In genomic region chr10:43458227-43458626, GRCh38 we compare ENCODE assay signal across 25 cellular contexts. TPM values are rescaled to one million over a fixed set of nuclear protein-coding genes. Genes with fewer than 3 reads are reported as not detected.
DNase-seq lines count a peak whose midpoint lies in the region; ATAC-seq, FAIRE-seq and TF ChIP-seq lines count a peak whose summit lies in the region.
"Had no signal": no experiment of that assay in that cellular context is flagged by ENCODE, and none has a peak within 500 bp of the region (broad histone marks: within the 10 kb centered on the region; RNA-seq: fewer than 3 reads in every experiment).

No MANE protein-coding gene starts in this region.

- TF ChIP-seq EP300 in H1 (IDR thresholded peaks at IDR 0.05; ENCODE audit: borderline replicate concordance in 1 of 2, low read depth in 2 of 2, low read length in 2 of 2), result no peak

- peak overlapping the region; percentile 27 to 64 for H3K27ac Mint-ChIP-seq in natural killer cell treated with Interleukin-12 subunit alpha and Interleukin-12 subunit beta and Interleukin-15 and Interleukin-18, amount 100 ng/mL, for 72 hours
- H3K27ac Mint-ChIP-seq in natural killer cell, result peak overlapping the region in 1 of 2 donors; percentile 45
- H3K27ac Mint-ChIP-seq in H9, result peak overlapping the region in 2 of 3 experiments; percentile 42 to 59; a peak in 2 of 7 replicates
- H3K27ac Mint-ChIP-seq: nephron progenitor cell, type B pancreatic cell had no signal

- no peak overlapping the region for H2AFZ ChIP-seq in H9 (ENCODE audit: low read length)
- H2AFZ ChIP-seq in H1 (ENCODE audit: low read length), result no peak overlapping the region
- H2AFZ ChIP-seq: PC-9 had no signal

- H3K4me3 ChIP-seq in H1 (ENCODE audit: extremely low read depth in 1 of 4, insufficient read depth in 2 of 4, low read depth in 3 of 4, low read length in 4 of 4) (peak overlapping the region in 1 of 4 experiments; percentile 13; a peak in 1 of 8 replicates), spleen (no peak overlapping the region)
- H3K4me3 ChIP-seq: dorsolateral prefrontal cortex, lower lobe of right lung, MG63, PC-9 had no signal

- no peaks in the 10 kb centered on the region for H3K9me3 Mint-ChIP-seq in natural killer cell treated with Interleukin-12 subunit alpha and Interleukin-12 subunit beta and Interleukin-15 and Interleukin-18, amount 100 ng/mL, for 72 hours
- H3K9me3 Mint-ChIP-seq in natural killer cell (no peaks in the 10 kb centered on the region), H9 (no peaks in the 10 kb centered on the region; a peak in 1 of 5 replicates)
- H3K9me3 Mint-ChIP-seq: stimulated activated memory B cell treated with anti-CD40 and anti-IgM and Interleukin-4, amounts not matched to agents 10 μg/mL and 1 μg/mL and 100 μg/mL, for 72 hours; type B pancreatic cell had no signal

- ATAC-seq in natural killer cell treated with Interleukin-12 subunit alpha and Interleukin-12 subunit beta and Interleukin-15 and Interleukin-18, amount 100 ng/mL, for 72 hours, result no peak
- no peak for ATAC-seq in natural killer cell
- ATAC-seq: lower lobe of right lung; stimulated activated memory B cell treated with anti-CD40 and anti-IgM and Interleukin-4, amounts not matched to agents 10 μg/mL and 1 μg/mL and 100 μg/mL, for 72 hours had no signal

- no peak overlapping the region for H3K4ac ChIP-seq in H9 (ENCODE audit: low read depth, low read length)
- H3K4ac ChIP-seq in H1 (replicated peaks; ENCODE audit: insufficient read length, low read depth, low read length), result no peak overlapping the region

- TF ChIP-seq POLR2A in H1 (IDR thresholded peaks at IDR 0.05; ENCODE audit: control extremely low read depth in 1 of 2, low read depth in 2 of 2, low read length in 2 of 2), result no peak
- no peak for TF ChIP-seq POLR2A in spleen (IDR thresholded peaks at IDR 0.05)

- H3K9ac ChIP-seq in H9 (ENCODE audit: extremely low read depth, insufficient read length, low read length) (no peak overlapping the region), H1 (replicated peaks in 1 of 4; ENCODE audit: extremely low read depth in 1 of 4, low read depth in 3 of 4, low read length in 3 of 4) (no peak overlapping the region)
- H3K9ac ChIP-seq: KMS-11 had no signal

- no CpG with 5 or more reads among the region's 3 CpGs for WGBS in H9 (ENCODE audit: extremely low coverage, insufficient read length, low lambda C conversion rate)
- WGBS in H1 (ENCODE audit: extremely low coverage in 1 of 2, insufficient coverage in 1 of 2, insufficient read length in 1 of 2, insufficient replicate concordance in 2 of 2, low coverage in 1 of 2, low lambda C conversion rate in 2 of 2, missing lambda C conversion rate in 1 of 2), 2 experiments, result 56% methylated on average over 3 of the region's 3 CpGs; no CpG with 5 or more reads in 1 of the 2 experiments
- 76 to 91% (median 90%) methylated on average over 3 of the region's 3 CpGs for WGBS in spleen, 5 donors

- H3K4me3 Mint-ChIP-seq in natural killer cell treated with Interleukin-12 subunit alpha and Interleukin-12 subunit beta and Interleukin-15 and Interleukin-18, amount 100 ng/mL, for 72 hours, result no peak overlapping the region
- H3K4me3 Mint-ChIP-seq in natural killer cell, result no peak overlapping the region
- peak overlapping the region; percentile 0 to 26; a peak in 3 of 5 replicates for H3K4me3 Mint-ChIP-seq in H9
- H3K4me3 Mint-ChIP-seq: nephron progenitor cell; stimulated activated memory B cell treated with anti-CD40 and anti-IgM and Interleukin-4, amounts not matched to agents 10 μg/mL and 1 μg/mL and 100 μg/mL, for 72 hours; type B pancreatic cell had no signal

- no peak for FAIRE-seq in H1 (lab: Jason Lieb, UNC)
- FAIRE-seq: endothelial cell of umbilical vein, frontal cortex had no signal

- no peak for TF ChIP-seq CTCF in natural killer cell (IDR thresholded peaks at IDR 0.05)
- no peak for TF ChIP-seq CTCF in H9 (conservative IDR thresholded peaks at IDR 0.05)
- no peak for TF ChIP-seq CTCF in H1 (IDR thresholded peaks at IDR 0.05; ENCODE audit: control extremely low read depth in 1 of 3, insufficient read depth in 1 of 3, low read depth in 1 of 3, low read length in 3 of 3)
- TF ChIP-seq CTCF in spleen (IDR thresholded peaks at IDR 0.05 in 8 of 11, conservative IDR thresholded peaks at IDR 0.05 in 3 of 11), result no peak

- H2BK20ac ChIP-seq in H9 (ENCODE audit: low read depth, low read length, poor library complexity, severe bottlenecking) (no peak overlapping the region), H1 (ENCODE audit: low read length) (no peak overlapping the region)

- H4K91ac ChIP-seq in H9 (ENCODE audit: insufficient read length, low read depth, low read length) (no peak overlapping the region), H1 (replicated peaks; ENCODE audit: insufficient read length, low read length) (no peak overlapping the region)

- H4K20me1 ChIP-seq in H9 (ENCODE audit: control insufficient read depth, insufficient read depth, insufficient read length), result no peaks in the 10 kb centered on the region
- H4K20me1 ChIP-seq in H1 (replicated peaks in 1 of 2; ENCODE audit: control insufficient read depth in 1 of 2, insufficient read depth in 2 of 2, low read length in 2 of 2), result no peaks in the 10 kb centered on the region

- H3K56ac ChIP-seq in H9 (ENCODE audit: insufficient read length, low read depth, low read length), result no peak overlapping the region
- no peak overlapping the region for H3K56ac ChIP-seq in H1 (replicated peaks; ENCODE audit: insufficient read length, low read depth, low read length)

- no peak overlapping the region for H3T11ph ChIP-seq in H9 (ENCODE audit: low read length)

- H3K27ac ChIP-seq in H9 (ENCODE audit: insufficient read length, low read depth, low read length), result no peak overlapping the region
- no peak overlapping the region for H3K27ac ChIP-seq in H1 (ENCODE audit: low read depth, low read length)
- peak overlapping the region in 1 of 8 donors; percentile 11 for H3K27ac ChIP-seq in spleen
- H3K27ac ChIP-seq: dorsolateral prefrontal cortex, KMS-11, lower lobe of right lung, PC-9 had no signal

- no peaks in the 10 kb centered on the region for H3K23me2 ChIP-seq in H9 (ENCODE audit: insufficient read length, low read depth, low read length, poor library complexity, severe bottlenecking)
- no peaks in the 10 kb centered on the region for H3K23me2 ChIP-seq in H1 (ENCODE audit: low read depth, low read length)

- H3K4me1 Mint-ChIP-seq in natural killer cell treated with Interleukin-12 subunit alpha and Interleukin-12 subunit beta and Interleukin-15 and Interleukin-18, amount 100 ng/mL, for 72 hours (ENCODE audit: low read depth in 2 of 2), result peaks cover 17 to 32% of the 10 kb centered on the region in 2 donors
- H3K4me1 Mint-ChIP-seq in natural killer cell (peaks cover 33 to 38% of the 10 kb centered on the region in 2 donors), H9 (peaks cover 21 to 27% of the 10 kb centered on the region in 2 experiments)

- TF ChIP-seq RAD21 in H1 (IDR thresholded peaks at IDR 0.05 in 1 of 2, conservative IDR thresholded peaks at IDR 0.05 in 1 of 2; ENCODE audit: low read depth in 2 of 2, low read length in 2 of 2), result no peak

- H3K18ac ChIP-seq in H9 (ENCODE audit: insufficient read length, low read depth, low read length), result no peak overlapping the region
- H3K18ac ChIP-seq in H1 (ENCODE audit: extremely low read depth, low read length), result no peak overlapping the region

- H2BK5ac ChIP-seq in H9 (ENCODE audit: insufficient read length, low read length) (no peak overlapping the region), H1 (ENCODE audit: low read depth, low read length) (no peak overlapping the region; the same call in 1 of the 2 replicates)

- H3K79me2 ChIP-seq in H9 (ENCODE audit: insufficient read depth, low read length) (no peaks in the 10 kb centered on the region), H1 (ENCODE audit: control insufficient read depth in 1 of 2, insufficient read depth in 2 of 2, low read length in 2 of 2) (no peaks in the 10 kb centered on the region; a peak in 1 of 4 replicates)

- H3K27me3 Mint-ChIP-seq in natural killer cell treated with Interleukin-12 subunit alpha and Interleukin-12 subunit beta and Interleukin-15 and Interleukin-18, amount 100 ng/mL, for 72 hours, result no peaks in the 10 kb centered on the region
- no peaks in the 10 kb centered on the region for H3K27me3 Mint-ChIP-seq in natural killer cell (ENCODE audit: low read depth in 2 of 2)
- no peaks in the 10 kb centered on the region for H3K27me3 Mint-ChIP-seq in H9 (ENCODE audit: low read depth)
- H3K27me3 Mint-ChIP-seq: stimulated activated memory B cell treated with anti-CD40 and anti-IgM and Interleukin-4, amounts not matched to agents 10 μg/mL and 1 μg/mL and 100 μg/mL, for 72 hours; type B pancreatic cell had no signal

- H4K8ac ChIP-seq in H9 (replicated peaks; ENCODE audit: insufficient read length, low read depth, low read length), result no peak overlapping the region
- H4K8ac ChIP-seq in H1 (ENCODE audit: extremely low read depth, insufficient read depth, low read length), result no peak overlapping the region

- H4K5ac ChIP-seq in H9 (ENCODE audit: insufficient read length, low read depth, low read length), result no peak overlapping the region
- H4K5ac ChIP-seq in H1 (ENCODE audit: insufficient read length, low read depth, low read length), result no peak overlapping the region

- peak overlapping the region; percentile 22 for H3K4me2 ChIP-seq in H9 (ENCODE audit: insufficient read depth, insufficient read length, low read length)
- peak overlapping the region; percentile 4 to 53; a peak in 3 of 4 replicates for H3K4me2 ChIP-seq in H1 (ENCODE audit: insufficient read depth in 1 of 2, low read depth in 2 of 2, low read length in 2 of 2)
- H3K4me2 ChIP-seq: KMS-11, PC-9 had no signal

- H2BK12ac ChIP-seq in H9 (ENCODE audit: insufficient read length, low read depth, low read length) (no peak overlapping the region), H1 (ENCODE audit: low read depth, low read length) (no peak overlapping the region)

- no peak for DNase-seq in natural killer cell treated with Interleukin-12 subunit alpha and Interleukin-12 subunit beta and Interleukin-15 and Interleukin-18, amount 100 ng/mL, for 72 hours (ENCODE audit: low spot score)
- DNase-seq in natural killer cell (no peak), H9 (no peak), H1 (ENCODE audit: low read depth in 1 of 2, low spot score in 2 of 2) (no peak), spleen (peak; percentile 11), NCI-H82 treated with DMSO at 0.1 percent for 48 hours (lab: John Stamatoyannopoulos, UW; ENCODE audit: unreplicated experiment) (no peak), HCEC 1CT (no peak), OCI-M1 (lab: John Stamatoyannopoulos, UW) (no peak)
- DNase-seq: activated CD4-positive, alpha-beta T cell treated with anti-CD3 and anti-CD28 coated beads for 48 hours; activated naive CD4-positive, alpha-beta T cell treated with anti-CD3 and anti-CD28 coated beads, Interleukin-2, amount 50 U/mL, for 16 hours; DND-41; dorsolateral prefrontal cortex; lower lobe of right lung; MG63; NCI-H2029 treated with DMSO at 0.1 percent for 48 hours; NCI-H526; nephron progenitor cell; NK-92 treated with Interleukin-12 subunit alpha and Interleukin-12 subunit beta, amount 100 ng/mL, for 24 hours; PC-9; Right ventricle myocardium superior had no signal

- intact Hi-C loops in natural killer cell (cut with micrococcal nuclease), result no loop called here
- intact Hi-C loops in spleen (cut with DNase I; ENCODE audit: low total_unique reads), result no loop called here

- H3K23ac ChIP-seq in H9 (ENCODE audit: insufficient read length, low read depth, low read length), result no peak overlapping the region
- H3K23ac ChIP-seq in H1 (ENCODE audit: insufficient read length), result no peak overlapping the region

- H3K36me3 ChIP-seq in H1 (ENCODE audit: control insufficient read depth in 2 of 4, insufficient read depth in 4 of 4, low read length in 3 of 4) (no peaks in the 10 kb centered on the region), spleen (no peaks in the 10 kb centered on the region)
- H3K36me3 ChIP-seq: lower lobe of right lung had no signal

- H3K27me3 ChIP-seq in H9 (ENCODE audit: insufficient read depth, low read length) (no peaks in the 10 kb centered on the region), H1 (replicated peaks in 1 of 4; ENCODE audit: control insufficient read depth in 3 of 4, extremely low read depth in 1 of 4, insufficient read depth in 3 of 4, low read length in 3 of 4) (no peaks in the 10 kb centered on the region), spleen (replicated peaks in 1 of 7) (no peaks in the 10 kb centered on the region)
- H3K27me3 ChIP-seq: dorsolateral prefrontal cortex, MG63 had no signal

- no peaks in the 10 kb centered on the region for H3K79me1 ChIP-seq in H9 (ENCODE audit: insufficient read depth, low read depth, low read length, poor library complexity, severe bottlenecking)
- H3K79me1 ChIP-seq in H1 (ENCODE audit: low read depth, low read length), result no peaks in the 10 kb centered on the region

- H3K14ac ChIP-seq in H9 (ENCODE audit: insufficient read depth, low read length) (no peak overlapping the region), H1 (ENCODE audit: insufficient read length) (no peak overlapping the region)

- H2BK120ac ChIP-seq in H9 (ENCODE audit: low read depth, low read length, poor library complexity, severe bottlenecking) (no peak overlapping the region), H1 (replicated peaks; ENCODE audit: low read depth, low read length) (no peak overlapping the region)

- H2BK15ac ChIP-seq in H9 (ENCODE audit: low read depth, low read length) (no peak overlapping the region), H1 (ENCODE audit: low read length) (no peak overlapping the region)

- no peaks in the 10 kb centered on the region for H3K9me3 ChIP-seq in H9 (ENCODE audit: control insufficient read depth, low read depth, low read length)
- H3K9me3 ChIP-seq in H1 (ENCODE audit: insufficient read depth in 2 of 2, low read depth in 1 of 2, low read length in 1 of 2), result no peaks in the 10 kb centered on the region
- no peaks in the 10 kb centered on the region for H3K9me3 ChIP-seq in spleen
- H3K9me3 ChIP-seq: lower lobe of right lung, MG63 had no signal

- CTCF ChIA-PET in H1 (lab: Charles Lee; ENCODE audit: partially characterized antibody), result interaction anchor here (0.6 to 1.9 kb wide), 13 partner anchors 9 to 553 kb away, joined by 3 to 6 read pairs (median 3); no protein-coding TSS in a partner anchor

- peaks cover 6% of the 10 kb centered on the region; the same call in 1 of the 2 replicates for H3K4me1 ChIP-seq in H9 (ENCODE audit: insufficient read depth, low read length)
- H3K4me1 ChIP-seq in H1 (replicated peaks in 1 of 4; ENCODE audit: control insufficient read depth in 3 of 4, insufficient read depth in 4 of 4, low read length in 3 of 4), result peaks cover 0 to 5% (median 1%) of the 10 kb centered on the region in 4 experiments; a peak in 4 of 7 replicates
- H3K4me1 ChIP-seq in spleen, result peaks cover 23 to 47% (median 37%) of the 10 kb centered on the region in 6 donors

- POLR2A ChIA-PET in H1 (lab: Charles Lee; ENCODE audit: partially characterized antibody), result interaction anchor here (0.6 to 1.9 kb wide), 7 partner anchors 21 to 248 kb away, joined by 3 to 9 read pairs (median 5); partner anchors contain the start of gene ZNF487

- peaks cover 4% of the 10 kb centered on the region for H3K36me3 Mint-ChIP-seq in natural killer cell treated with Interleukin-12 subunit alpha and Interleukin-12 subunit beta and Interleukin-15 and Interleukin-18, amount 100 ng/mL, for 72 hours
- no peaks in the 10 kb centered on the region for H3K36me3 Mint-ChIP-seq in natural killer cell
- H3K36me3 Mint-ChIP-seq in H9 (ENCODE audit: insufficient read depth in 1 of 3, low read depth in 3 of 3), result peaks cover 0 to 2% (median 0%) of the 10 kb centered on the region in 3 experiments; a peak in 1 of 7 replicates

- H2AK5ac ChIP-seq in H9 (ENCODE audit: insufficient read length, low read length) (no peak overlapping the region), H1 (ENCODE audit: low read depth, low read length) (no peak overlapping the region)

RNA-seq across cellular contexts. Expression of gene ZNF487, which starts 21.3 kb away (rescaled TPM):
- total RNA-seq in natural killer cell treated with Interleukin-12 subunit alpha and Interleukin-12 subunit beta and Interleukin-15 and Interleukin-18, amount 100 ng/mL, for 72 hours, result 1 to 10 TPM; 3.5 to 5.7 TPM
- total RNA-seq in natural killer cell (10 to 100 TPM; 19.1 to 30.8 (median 22.8) TPM), H9 (2021) (1.3 and 1.4 TPM in 2 replicates), spleen (10 to 100 TPM in 2 of 7 donors, 1 to 10 TPM in 5; 5.8 to 12.1 (median 7.9) TPM)
- 1.9 TPM in 2 replicates for total RNA-seq in H1 (2021; fragmentation: NEBNext Ultra II Directional; extraction: Animal tissue kit (Norgen Biotek cat#: 25700))
- polyA plus RNA-seq in H1 (2011; rRNA removed) (1.9 and 2.5 TPM in 2 replicates), spleen (1 to 10 TPM; 4.9 to 9.6 (median 7.0) TPM)
- polyA plus RNA-seq in H1 (2011; cell fraction: cytosol; rRNA removed), result 1.8 TPM
- 2.7 TPM for polyA plus RNA-seq in H1 (2011; cell fraction: nucleus; rRNA removed)
- 0.97 to 1.6 TPM (median 1.3 TPM) in 4 replicates for polyA plus RNA-seq in H1 (2012, experiment 1 of 2)
- 1.8 TPM for polyA plus RNA-seq in H1 (2012, experiment 2 of 2)
- polyA plus RNA-seq in H1 (2013, experiment 1 of 2), result 1.6 TPM
- 1.4 TPM for polyA plus RNA-seq in H1 (2013, experiment 2 of 2)
- 0.57 and 3.0 TPM in 2 replicates for polyA minus RNA-seq in H1 (2011; rRNA and poly(A)+ RNA removed)
- polyA minus RNA-seq in H1 (2011; cell fraction: cytosol; rRNA and poly(A)+ RNA removed), result not detected
- polyA minus RNA-seq in H1 (2011; cell fraction: nucleus; rRNA and poly(A)+ RNA removed), result 3.3 TPM

RNA-seq across cellular contexts. Expression of gene HNRNPF, which starts 49.2 kb away (rescaled TPM):
- 100 to 1,000 TPM; 340 to 514 TPM for total RNA-seq in natural killer cell treated with Interleukin-12 subunit alpha and Interleukin-12 subunit beta and Interleukin-15 and Interleukin-18, amount 100 ng/mL, for 72 hours
- 100 to 1,000 TPM; 122 to 160 (median 125) TPM for total RNA-seq in natural killer cell
- total RNA-seq in H9 (2021), result 411 and 420 TPM in 2 replicates
- 389 and 397 TPM in 2 replicates for total RNA-seq in H1 (2021; fragmentation: NEBNext Ultra II Directional; extraction: Animal tissue kit (Norgen Biotek cat#: 25700))
- 208 and 209 TPM in 2 replicates for polyA plus RNA-seq in H1 (2011; rRNA removed)
- polyA plus RNA-seq in H1 (2011; cell fraction: cytosol; rRNA removed), result 285 TPM
- 199 TPM for polyA plus RNA-seq in H1 (2011; cell fraction: nucleus; rRNA removed)
- polyA plus RNA-seq in H1 (2012, experiment 1 of 2), result 322 to 369 TPM (median 332 TPM) in 4 replicates
- 154 TPM for polyA plus RNA-seq in H1 (2012, experiment 2 of 2)
- polyA plus RNA-seq in H1 (2013, experiment 1 of 2), result 167 TPM
- 175 TPM for polyA plus RNA-seq in H1 (2013, experiment 2 of 2)
- polyA minus RNA-seq in H1 (2011; rRNA and poly(A)+ RNA removed), result 303 and 334 TPM in 2 replicates
- 147 TPM for polyA minus RNA-seq in H1 (2011; cell fraction: cytosol; rRNA and poly(A)+ RNA removed)
- polyA minus RNA-seq in H1 (2011; cell fraction: nucleus; rRNA and poly(A)+ RNA removed), result 101 TPM
- 100 to 1,000 TPM; 159 to 253 (median 206) TPM for total RNA-seq in spleen
- polyA plus RNA-seq in spleen, result 100 to 1,000 TPM in 2 of 3 donors, 10 to 100 TPM in 1; 82.8 to 141 (median 116) TPM

Comparison
In these comparisons a context has a peak if more than half of its experiments do, and no peak if none do; other contexts are left out.
1. H3K4me3 Mint-ChIP-seq: peak in H9 (2 of 2); none in natural killer cell treated with Interleukin-12 subunit alpha and Interleukin-12 subunit beta and Interleukin-15 and Interleukin-18, amount 100 ng/mL, for 72 hours (single experiment) and natural killer cell (single experiment).